ENCODE assay signal across 8 cellular contexts in the genomic region with DNA sequence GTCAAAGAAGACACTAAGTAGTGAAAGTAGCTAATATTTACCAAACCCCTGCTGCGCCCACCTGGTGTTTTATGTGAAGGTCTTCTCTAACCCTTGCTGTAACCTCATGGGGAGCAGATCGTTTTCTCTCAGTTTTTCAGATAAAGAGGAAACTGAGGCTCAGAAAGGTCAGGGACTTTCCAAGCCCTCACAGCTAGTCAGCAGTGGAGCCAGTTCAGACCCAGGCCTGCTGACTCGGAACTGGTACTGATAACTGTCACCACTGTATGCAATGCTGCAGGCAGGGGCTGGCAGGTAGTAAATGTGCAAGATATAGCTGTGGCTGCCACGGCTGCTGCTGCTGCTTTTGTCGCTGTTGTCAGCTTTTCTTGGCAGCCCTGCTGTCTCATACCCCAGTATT.
DNase-seq lines count a peak whose midpoint lies in the region; ATAC-seq and TF ChIP-seq lines count a peak whose summit lies in the region.

No MANE protein-coding gene starts in this region.

- H3K9ac ChIP-seq in smooth muscle cell (ENCODE audit: low read depth) = peak overlapping the region; percentile 74

- H3K27me3 Mint-ChIP-seq in central memory CD8-positive, alpha-beta T cell = no peaks in the 10 kb centered on the region

- peaks cover 85% of the 10 kb centered on the region for H3K4me1 Mint-ChIP-seq in central memory CD8-positive, alpha-beta T cell

- WGBS in smooth muscle cell (ENCODE audit: low lambda C conversion rate) = 43% methylated on average over 5 of the region's 5 CpGs

- peaks cover 81% of the 10 kb centered on the region for H3K79me2 ChIP-seq in smooth muscle cell (ENCODE audit: low read depth)

- no peak overlapping the region for H2AFZ ChIP-seq in smooth muscle cell (ENCODE audit: low read depth)

- no peak overlapping the region for H3K4me3 ChIP-seq in smooth muscle cell

- no peak for DNase-seq in central memory CD8-positive, alpha-beta T cell (ENCODE audit: low spot score in 2 of 2)
- no peak for DNase-seq in smooth muscle cell (lab: John Stamatoyannopoulos, UW; ENCODE audit: unreplicated experiment)
- DNase-seq in COLO829 (ENCODE audit: low spot score) = no peak
- DNase-seq in SK-N-DZ (ENCODE audit: low spot score) = no peak

- H3K27me3 ChIP-seq in smooth muscle cell (ENCODE audit: low read depth) = no peaks in the 10 kb centered on the region

- H3K27ac ChIP-seq in smooth muscle cell (ENCODE audit: low read depth) = peak overlapping the region; percentile 94

- H3K4me2 ChIP-seq in smooth muscle cell = peak overlapping the region; percentile 93

- TF ChIP-seq CTCF in smooth muscle cell (IDR thresholded peaks at IDR 0.05; ENCODE audit: borderline replicate concordance, insufficient read depth, poor library complexity, severe bottlenecking) = no peak

- H3K4me3 Mint-ChIP-seq in central memory CD8-positive, alpha-beta T cell = peak overlapping the region; percentile 93

- no peaks in the 10 kb centered on the region for H3K9me3 Mint-ChIP-seq in central memory CD8-positive, alpha-beta T cell

- peaks cover 78% of the 10 kb centered on the region for H4K20me1 ChIP-seq in smooth muscle cell (ENCODE audit: low read depth)

- H3K9me3 ChIP-seq in smooth muscle cell (replicated peaks; ENCODE audit: low read depth) = no peaks in the 10 kb centered on the region

- H3F3A ChIP-seq in smooth muscle cell (ENCODE audit: low read depth) = peaks cover 57% of the 10 kb centered on the region

- H3K27ac Mint-ChIP-seq in central memory CD8-positive, alpha-beta T cell (ENCODE audit: low read depth) = peak overlapping the region; percentile 97

- peak; percentile 20 for ATAC-seq in GM19043 (IDR thresholded peaks at IDR 0.05; ENCODE audit: low read depth, unreplicated experiment)
- ATAC-seq in HG03354 (IDR thresholded peaks at IDR 0.05; ENCODE audit: poor library complexity, severe bottlenecking, unreplicated experiment) = peak; percentile 28
- peak; percentile 6 for ATAC-seq in central memory CD8-positive, alpha-beta T cell (replicated peaks; ENCODE audit: extremely low read depth, poor library complexity, severe bottlenecking)
- no peak for ATAC-seq in GM19328 (IDR thresholded peaks at IDR 0.05; ENCODE audit: unreplicated experiment)
- ATAC-seq in GM18519 (IDR thresholded peaks at IDR 0.05; ENCODE audit: low FRiP score, unreplicated experiment) = no peak

- peaks cover 45% of the 10 kb centered on the region for H3K4me1 ChIP-seq in smooth muscle cell (ENCODE audit: low read depth)

- H3K36me3 ChIP-seq in smooth muscle cell (ENCODE audit: low read depth) = no peaks in the 10 kb centered on the region

- H3K36me3 Mint-ChIP-seq in central memory CD8-positive, alpha-beta T cell (ENCODE audit: insufficient read depth) = peaks cover 37% of the 10 kb centered on the region

Comparison
In these comparisons a context has a peak if more than half of its experiments do, and no peak if none do; other contexts are left out.
1. ATAC-seq: peak in GM19043 (single experiment), HG03354 (single experiment) and central memory CD8-positive, alpha-beta T cell (single experiment); none in GM19328 (single experiment) and GM18519 (single experiment).